In genomic region chr20:58626076-58626475, GRCh38 we compare ENCODE assay signal across 21 cellular contexts.
"Had no signal": no experiment of that assay in that cellular context is flagged by ENCODE, and none has a peak within 500 bp of the region (broad histone marks: within the 10 kb centered on the region; RNA-seq: fewer than 3 reads in every experiment).

No MANE protein-coding gene starts in this region.

- FAIRE-seq: frontal cortex, TTC549 had no signal

- H3K36me3 ChIP-seq: brain microvascular endothelial cell, left ventricle myocardium inferior, right lobe of liver, tibial artery had no signal

- H2AFZ ChIP-seq: hepatocyte had no signal

- DNase-seq: activated CD4-positive, alpha-beta T cell treated with anti-CD3 and anti-CD28 coated beads, Interleukin-2, amount 50 U/mL, for 4 hours; activated CD8-positive, alpha-beta memory T cell treated with anti-CD3 and anti-CD28 coated beads for 24 hours; activated CD8-positive, alpha-beta memory T cell treated with anti-CD3 and anti-CD28 coated beads, Interleukin-2, amount 50 U/mL, for 4 hours; activated T-cell treated with anti-CD3 and anti-CD28 coated beads, Interleukin-2, amount 50 U/mL, for 24 hours; aorta; brain microvascular endothelial cell; caudate nucleus; effector CD8-positive, alpha-beta T cell; glutamatergic neuron; left ventricle myocardium inferior; nephron progenitor cell; right lobe of liver; stimulated activated CD4-positive, alpha-beta T cell treated with anti-CD3 and anti-CD28 coated beads, Interleukin-1b, Interleukin-23, amount 100 ng/mL, for 48 hours; substantia nigra; tibial artery had no signal

- H3K4me1 ChIP-seq: left ventricle myocardium inferior, right lobe of liver had no signal

- H3K27ac ChIP-seq: brain microvascular endothelial cell, hepatocyte, left ventricle myocardium inferior, right lobe of liver, skin epidermis, tibial artery had no signal

- ATAC-seq: activated naive CD4-positive, alpha-beta T cell treated with anti-CD3 and anti-CD28 coated beads, Interleukin-2, amount 50 U/mL, for 72 hours; activated T-helper 17 cell treated with anti-CD3 and anti-CD28 coated beads, Interleukin-2, amount 50 U/mL, for 72 hours; right lobe of liver had no signal

- H3K4me2 ChIP-seq: hepatocyte had no signal

- H3K27me3 ChIP-seq: brain microvascular endothelial cell, hepatocyte, right lobe of liver, tibial artery had no signal

- H3K9me3 ChIP-seq: left ventricle myocardium inferior, right lobe of liver, tibial artery had no signal

- H3K4me3 ChIP-seq: hepatocyte, left ventricle myocardium inferior, right lobe of liver, skin epidermis, tibial artery had no signal
